In genomic region chr17:58601976-58602375, GRCh38 we compare ENCODE assay signal across 22 cellular contexts.
DNase-seq lines count a peak whose midpoint lies in the region; ATAC-seq, FAIRE-seq and TF ChIP-seq lines count a peak whose summit lies in the region.
"Had no signal": no experiment of that assay in that cellular context is flagged by ENCODE, and none has a peak within 500 bp of the region (broad histone marks: within the 10 kb centered on the region; RNA-seq: fewer than 3 reads in every experiment).

No MANE protein-coding gene starts in this region.

- TF ChIP-seq CTCF in OCI-LY3 (IDR thresholded peaks at IDR 0.05; ENCODE audit: low read depth, low read length) (no peak), GM12878 (IDR thresholded peaks at IDR 0.05 in 2 of 3, conservative IDR thresholded peaks at IDR 0.05 in 1 of 3; ENCODE audit: control insufficient read depth in 2 of 3, extremely low read depth in 1 of 3, insufficient read depth in 1 of 3, low read depth in 3 of 3, low read length in 3 of 3) (no peak), hepatocyte (IDR thresholded peaks at IDR 0.05; ENCODE audit: poor library complexity) (no peak), coronary artery (IDR thresholded peaks at IDR 0.05) (no peak)

- RAD21 ChIA-PET in GM12878 (lab: Charles Lee; ENCODE audit: unreplicated experiment): no interaction called here

- ATAC-seq in GM12878 (no peak), GM19397 (IDR thresholded peaks at IDR 0.05; ENCODE audit: unreplicated experiment) (no peak)

- 0 out of 2 replicates have a peak, but pooled peaks cover under 1% of the 10 kb centered on the region for H3K79me2 ChIP-seq in OCI-LY3 (ENCODE audit: low read length)
- no peaks in the 10 kb centered on the region for H3K79me2 ChIP-seq in GM12878 (ENCODE audit: control insufficient read depth, insufficient read depth, low read length)
- no peaks in the 10 kb centered on the region for H3K79me2 ChIP-seq in hepatocyte

- TF ChIP-seq RAD21 in GM12878 (IDR thresholded peaks at IDR 0.05; ENCODE audit: insufficient read depth, low read depth, low read length): no peak

- peaks cover 32% of the 10 kb centered on the region for H3K4me1 ChIP-seq in OCI-LY3 (ENCODE audit: low read length)
- H3K4me1 ChIP-seq in GM12878 (ENCODE audit: control insufficient read depth, insufficient read depth, low read length): peaks cover 7% of the 10 kb centered on the region; the same call in 1 of the 2 replicates
- no peaks in the 10 kb centered on the region for H3K4me1 ChIP-seq in hepatocyte (ENCODE audit: insufficient read depth)
- H3K4me1 ChIP-seq: BE2C, BLaER1 had no signal

- H3K4me3 ChIP-seq in OCI-LY3 (ENCODE audit: low read length): no peak overlapping the region
- no peak overlapping the region for H3K4me3 ChIP-seq in GM12878
- no peak overlapping the region for H3K4me3 ChIP-seq in hepatocyte
- H3K4me3 ChIP-seq in coronary artery: no peak overlapping the region
- H3K4me3 ChIP-seq: BLaER1 had no signal

- no peak for TF ChIP-seq POLR2A in GM12878 (IDR thresholded peaks at IDR 0.05; ENCODE audit: low read depth, low read length)

- no peak for TF ChIP-seq EP300 in GM12878 (IDR thresholded peaks at IDR 0.05; ENCODE audit: borderline replicate concordance in 1 of 2, control insufficient read depth in 1 of 2, low read depth in 2 of 2, low read length in 2 of 2)

- H3K27me3 ChIP-seq in OCI-LY3 (ENCODE audit: low read depth, low read length) (no peaks in the 10 kb centered on the region), GM12878 (replicated peaks in 1 of 2; ENCODE audit: control insufficient read depth in 2 of 2, insufficient read depth in 2 of 2, low read length in 1 of 2) (no peaks in the 10 kb centered on the region), hepatocyte (no peaks in the 10 kb centered on the region)
- H3K27me3 ChIP-seq: BE2C, BLaER1 had no signal

- H3K36me3 ChIP-seq in OCI-LY3 (replicated peaks; ENCODE audit: low read depth, low read length) (peaks cover 10% of the 10 kb centered on the region), GM12878 (ENCODE audit: control insufficient read depth in 2 of 2, insufficient read depth in 2 of 2, low read length in 1 of 2) (no peaks in the 10 kb centered on the region), hepatocyte (replicated peaks; ENCODE audit: insufficient read depth, low read depth) (no peaks in the 10 kb centered on the region)
- H3K36me3 ChIP-seq: BE2C, BLaER1 had no signal

- POLR2A ChIA-PET in GM12878 (lab: Charles Lee): interaction anchor here (0.5 to 1.2 kb wide), 4 partner anchors 14 to 691 kb away, joined by 3 to 5 read pairs (median 3); no protein-coding TSS in a partner anchor

- SMC1A ChIA-PET in GM12878 (lab: Charles Lee; ENCODE audit: uncharacterized antibody, unreplicated experiment): interaction anchor here (1.0 to 1.1 kb wide), 2 partner anchors 13 to 29 kb away, joined by 3 to 5 read pairs; no protein-coding TSS in a partner anchor

- H3K9me2 ChIP-seq in hepatocyte (replicated peaks; ENCODE audit: insufficient read depth): no peaks in the 10 kb centered on the region

- no peak overlapping the region for H3K9ac ChIP-seq in OCI-LY3 (ENCODE audit: low read length)
- no peak overlapping the region for H3K9ac ChIP-seq in GM12878 (ENCODE audit: control insufficient read depth, insufficient read depth, low read length)
- H3K9ac ChIP-seq: BLaER1 had no signal

- CTCF ChIA-PET in GM12878 (lab: Yijun Ruan, JAX): interaction anchor here (1.0 to 1.6 kb wide), 4 partner anchors 9 to 23 kb away, joined by 3 to 9 read pairs (median 4); no protein-coding TSS in a partner anchor

- no peak overlapping the region for H3K4me2 ChIP-seq in OCI-LY3 (ENCODE audit: low read length)
- no peak overlapping the region for H3K4me2 ChIP-seq in GM12878 (ENCODE audit: control insufficient read depth, insufficient read depth)
- no peak overlapping the region for H3K4me2 ChIP-seq in hepatocyte
- H3K4me2 ChIP-seq: BLaER1 had no signal

- no peaks in the 10 kb centered on the region for H3K9me3 ChIP-seq in OCI-LY3 (ENCODE audit: insufficient read depth, low read length)
- no peaks in the 10 kb centered on the region for H3K9me3 ChIP-seq in GM12878 (replicated peaks; ENCODE audit: control insufficient read depth, insufficient read depth, low read length)
- H3K9me3 ChIP-seq in hepatocyte (ENCODE audit: low read depth): no peaks in the 10 kb centered on the region
- H3K9me3 ChIP-seq: BE2C, BLaER1 had no signal

- H3K27ac ChIP-seq in OCI-LY3 (ENCODE audit: low read length) (0 out of 2 replicates have a peak overlapping the region, but pooled peaks have one; percentile 6), GM12878 (ENCODE audit: control insufficient read depth, insufficient read depth) (no peak overlapping the region), hepatocyte (peak overlapping the region; percentile 3), coronary artery (no peak overlapping the region)
- H3K27ac ChIP-seq: BLaER1 had no signal

- DNase-seq in GM12878 (ENCODE audit: low read depth, low spot score) (no peak), hepatocyte (ENCODE audit: low spot score) (no peak), T1000 (lab: John Stamatoyannopoulos, UW) (no peak), coronary artery (ENCODE audit: low spot score) (no peak)
- no peak for DNase-seq in activated naive CD4-positive, alpha-beta T cell treated with anti-CD3 and anti-CD28 coated beads, Interleukin-2, amount 50 U/mL, for 16 hours
- DNase-seq: 8988T; ACHN; BE2C; C1 segment of cervical spinal cord; CD4-positive, alpha-beta memory T cell; CD4-positive, CD25-positive, alpha-beta regulatory T cell; CD8-positive, alpha-beta memory T cell; COR-L47; DMS79 treated with DMSO at 0.1 percent for 48 hours; GF-D8 had no signal

- BruUV-seq in GM12878 (replicated peaks; lab: Mats Ljungman, UMichigan): no TSS peak

- peak; percentile 83 for FAIRE-seq in GM12878 (lab: Jason Lieb, UNC)
- FAIRE-seq: A204.1, G401.6, GM12892, GM18507 had no signal

- H4K20me1 ChIP-seq in OCI-LY3 (ENCODE audit: insufficient read depth, low read length): no peaks in the 10 kb centered on the region
- H4K20me1 ChIP-seq in GM12878 (ENCODE audit: control insufficient read depth, insufficient read depth): no peaks in the 10 kb centered on the region
- no peaks in the 10 kb centered on the region for H4K20me1 ChIP-seq in hepatocyte (ENCODE audit: insufficient read depth, poor library complexity, severe bottlenecking)
- H4K20me1 ChIP-seq: BLaER1 had no signal

- intact Hi-C loops in GM12878 (cut with micrococcal nuclease; ENCODE audit: unreplicated experiment): no loop called here

- no peak overlapping the region for H2AFZ ChIP-seq in OCI-LY3 (ENCODE audit: low read depth, low read length)
- H2AFZ ChIP-seq in GM12878 (ENCODE audit: control insufficient read depth, low read depth, low read length): no peak overlapping the region
- H2AFZ ChIP-seq in hepatocyte: no peak overlapping the region

- in situ Hi-C loops in GM12878 (cut with MboI): no loop called here

TF ChIP-seq in GM12878, 131 proteins besides CTCF, POLR2A, EP300 and RAD21:
- TF ChIP-seq MYB (IDR thresholded peaks at IDR 0.05; ENCODE audit: borderline replicate concordance, low read depth, low read length): no peak
- TF ChIP-seq SREBF2 (IDR thresholded peaks at IDR 0.05; ENCODE audit: low read length): no peak
- TF ChIP-seq PKNOX1 (IDR thresholded peaks at IDR 0.05): no peak
- TF ChIP-seq DPF2 (IDR thresholded peaks at IDR 0.05): no peak
- TF ChIP-seq NKRF (conservative IDR thresholded peaks at IDR 0.05): no peak
- TF ChIP-seq PML (IDR thresholded peaks at IDR 0.05; ENCODE audit: low read length): no peak
- TF ChIP-seq HDGF (IDR thresholded peaks at IDR 0.05): no peak
- no peak for TF ChIP-seq ZBED1 (IDR thresholded peaks at IDR 0.05; ENCODE audit: borderline replicate concordance)
- no peak for TF ChIP-seq WRNIP1 (IDR thresholded peaks at IDR 0.05; ENCODE audit: borderline replicate concordance, low read depth, low read length)

Comparison
In these comparisons a context has a peak if more than half of its experiments do, and no peak if none do; other contexts are left out.
1. H3K27ac ChIP-seq: peak in OCI-LY3 (single experiment) and hepatocyte (single experiment); none in GM12878 (single experiment) and coronary artery (0 of 2).